Comparison of ENCODE assay signal across 27 cellular contexts in genomic region chr20:50995506-50995905, GRCh38.
DNase-seq lines count a peak whose midpoint lies in the region; ATAC-seq and TF ChIP-seq lines count a peak whose summit lies in the region.
"Had no signal": no experiment of that assay in that cellular context is flagged by ENCODE, and none has a peak within 500 bp of the region (broad histone marks: within the 10 kb centered on the region; RNA-seq: fewer than 3 reads in every experiment).

No MANE protein-coding gene starts in this region.

- DNase-seq in AG09319 (ENCODE audit: extremely low read depth, low read depth): peak; percentile 27
- peak; percentile 49 for DNase-seq in HCEC 1CT
- peak; percentile 58 for DNase-seq in amniotic epithelial cell (ENCODE audit: low read depth)
- peak; percentile 77 for DNase-seq in iris pigment epithelial cell (ENCODE audit: low read depth)
- DNase-seq in NK-92 treated with Interleukin-12 subunit alpha and Interleukin-12 subunit beta, amount 100 ng/mL, for 24 hours (lab: John Stamatoyannopoulos, UW): no peak
- no peak for DNase-seq in NCI-H2107 (lab: John Stamatoyannopoulos, UW)
- DNase-seq: activated CD4-positive, alpha-beta T cell treated with anti-CD3 and anti-CD28 coated beads, Interleukin-2, amount 50 U/mL, for 1 hour; activated naive CD4-positive, alpha-beta T cell treated with Interleukin-2 at 50 U/mL for 16 hours; activated T-cell treated with anti-CD3 and anti-CD28 coated beads, Interleukin-2, amount 50 U/mL, for 72 hours; cortex of kidney; DMS79 treated with DMSO at 0.1 percent for 48 hours; effector memory CD8-positive, alpha-beta T cell; left lung; mesendoderm; NCI-H1092 treated with DMSO at 0.1 percent for 48 hours; NCI-H187 treated with DMSO at 0.1 percent for 48 hours; NCI-H526; PC-9; SHP77 treated with DMSO at 0.1 percent for 48 hours; stimulated activated CD4-positive, alpha-beta T cell treated with anti-CD3 and anti-CD28 coated beads, Interleukin-15, amount 100 ng/mL, for 24 hours; stimulated activated naive CD8-positive, alpha-beta T cell treated with anti-CD3 and anti-CD28 coated beads, Interleukin-15, Interleukin-2, amounts not matched to agents 100 U/mL and 50 U/mL, for 24 hours; SW 1271; T-helper 9 cell; thyroid gland had no signal

- ATAC-seq in HG03460 (IDR thresholded peaks at IDR 0.05; ENCODE audit: unreplicated experiment): no peak
- no peak for ATAC-seq in HG03039 (IDR thresholded peaks at IDR 0.05; ENCODE audit: unreplicated experiment)
- ATAC-seq: activated T-cell treated with anti-CD3 and anti-CD28 coated beads, Interleukin-2, amount 50 U/mL, for 72 hours; effector memory CD8-positive, alpha-beta T cell; left lung; stimulated activated naive CD8-positive, alpha-beta T cell treated with anti-CD3 and anti-CD28 coated beads, Interleukin-15, Interleukin-2, amounts not matched to agents 100 U/mL and 50 U/mL, for 24 hours; WTC11 had no signal

- TF ChIP-seq CTCF in AG09319 (IDR thresholded peaks at IDR 0.05; ENCODE audit: low read depth, low read length): no peak

Comparison
In these comparisons a context has a peak if more than half of its experiments do, and no peak if none do; other contexts are left out.
1. DNase-seq: peak in AG09319 (single experiment), HCEC 1CT (single experiment), amniotic epithelial cell (single experiment) and iris pigment epithelial cell (single experiment); none in NK-92 treated with Interleukin-12 subunit alpha and Interleukin-12 subunit beta, amount 100 ng/mL, for 24 hours (single experiment) and NCI-H2107 (single experiment).